8 cellular contexts compared by ENCODE assay signal in the genomic region with DNA sequence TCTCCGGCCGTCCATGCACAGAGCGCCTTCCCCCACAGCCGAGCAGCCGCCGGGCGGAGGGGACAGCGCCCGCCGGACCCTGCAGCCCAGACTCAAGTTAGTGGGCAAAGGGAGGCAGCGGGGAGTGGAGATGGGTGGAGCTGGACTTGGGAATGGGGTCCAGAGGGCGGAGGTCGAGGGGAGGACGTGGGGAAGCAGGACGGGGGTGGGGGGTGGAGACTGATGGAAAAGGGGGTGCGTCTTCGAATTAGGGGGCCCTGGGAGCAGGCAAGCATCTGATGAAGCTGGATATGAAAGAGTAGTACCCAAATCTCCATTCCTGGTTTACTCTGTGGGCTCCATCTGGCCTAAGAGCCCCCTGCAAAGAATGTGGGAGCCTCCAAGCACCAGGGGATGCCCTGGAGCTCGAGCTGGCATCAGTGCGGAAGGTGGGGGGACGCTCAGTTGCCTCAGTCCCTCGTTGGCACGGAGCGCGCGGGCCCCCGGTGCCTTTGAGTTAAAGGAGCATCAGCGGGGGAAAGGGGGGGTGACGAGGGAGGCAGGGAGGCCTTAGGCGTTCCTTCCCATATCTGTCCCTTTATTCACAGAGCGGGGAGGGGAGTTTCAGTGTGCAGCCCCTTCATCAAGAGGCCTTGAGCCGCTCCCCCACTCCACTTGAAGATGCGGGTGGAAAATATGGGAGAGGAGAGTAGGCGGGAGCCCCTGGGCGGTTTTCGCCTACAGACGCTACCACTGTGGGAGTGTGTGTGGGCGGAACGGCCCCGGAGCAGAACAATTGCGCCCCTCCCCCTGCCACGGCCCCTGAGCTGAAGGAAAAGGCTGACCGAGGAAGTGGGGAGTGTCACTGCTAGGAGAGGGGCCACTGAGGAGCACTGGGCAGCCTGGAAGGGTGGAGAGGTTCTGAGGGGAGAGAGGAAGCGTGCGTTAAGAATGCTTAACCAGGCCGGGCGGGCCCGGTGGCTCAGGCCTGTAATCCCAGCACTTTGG. TPM values are rescaled to one million over a fixed set of nuclear protein-coding genes. Genes with fewer than 3 reads are reported as not detected.
DNase-seq lines count a peak whose midpoint lies in the region; ATAC-seq and TF ChIP-seq lines count a peak whose summit lies in the region.

No MANE protein-coding gene starts in this region.

- peak overlapping the region; percentile 76 for H3K4me3 ChIP-seq in OCI-LY3 (ENCODE audit: low read length)
- peak overlapping the region; percentile 80 for H3K4me3 ChIP-seq in urinary bladder (ENCODE audit: low read depth, low read length)

- H3K27me3 ChIP-seq in OCI-LY3 (ENCODE audit: low read depth, low read length): no peaks in the 10 kb centered on the region

- H3K27me3 Mint-ChIP-seq in activated naive CD4-positive, alpha-beta T cell treated with anti-CD3 and anti-CD28 coated beads for 36 hours (ENCODE audit: low read depth): no peaks in the 10 kb centered on the region
- H3K27me3 Mint-ChIP-seq in neural crest cell (ENCODE audit: low read depth): peaks cover 3% of the 10 kb centered on the region

- ATAC-seq in HG02571 (IDR thresholded peaks at IDR 0.05; ENCODE audit: unreplicated experiment): no peak

- peaks cover 30% of the 10 kb centered on the region for H3K4me1 ChIP-seq in OCI-LY3 (ENCODE audit: low read length)
- H3K4me1 ChIP-seq in urinary bladder (ENCODE audit: insufficient read depth): no peaks in the 10 kb centered on the region

- peaks cover 35% of the 10 kb centered on the region for H3K36me3 Mint-ChIP-seq in activated naive CD4-positive, alpha-beta T cell treated with anti-CD3 and anti-CD28 coated beads for 36 hours (ENCODE audit: low read depth)
- H3K36me3 Mint-ChIP-seq in neural crest cell (ENCODE audit: low read depth): peaks cover 8% of the 10 kb centered on the region

- H2AFZ ChIP-seq in OCI-LY3 (ENCODE audit: low read depth, low read length): peak overlapping the region; percentile 26; the same call in 1 of the 2 replicates

- peak overlapping the region; percentile 58 for H3K9ac ChIP-seq in OCI-LY3 (ENCODE audit: low read length)

- DNase-seq in GM13977 (ENCODE audit: low spot score) (peak; percentile 44), foreskin melanocyte (peak; percentile 73), neural crest cell (ENCODE audit: low read depth, low spot score) (peak; percentile 67), NCI-H1694 (lab: John Stamatoyannopoulos, UW) (no peak)
- peak; percentile 52 for DNase-seq in activated naive CD4-positive, alpha-beta T cell treated with anti-CD3 and anti-CD28 coated beads for 36 hours

- CTCF ChIA-PET in activated naive CD4-positive, alpha-beta T cell treated with anti-CD3 and anti-CD28 coated beads for 36 hours (lab: Charles Lee): interaction anchor here (0.7 to 16.9 kb wide), 5 partner anchors 14 to 340 kb away, joined by 3 to 292 read pairs (median 5); a partner anchor contains a TSS

- peaks cover 65% of the 10 kb centered on the region for H3K4me1 Mint-ChIP-seq in activated naive CD4-positive, alpha-beta T cell treated with anti-CD3 and anti-CD28 coated beads for 36 hours (ENCODE audit: low read depth)
- peaks cover 77% of the 10 kb centered on the region for H3K4me1 Mint-ChIP-seq in neural crest cell

- H3K36me3 ChIP-seq in OCI-LY3 (replicated peaks; ENCODE audit: low read depth, low read length) (no peaks in the 10 kb centered on the region), urinary bladder (ENCODE audit: insufficient read depth) (no peaks in the 10 kb centered on the region)

- 0 out of 2 replicates have a peak, but pooled peaks cover under 1% of the 10 kb centered on the region for H4K20me1 ChIP-seq in OCI-LY3 (ENCODE audit: insufficient read depth, low read length)

- in situ Hi-C loops in GM13977 (cut with MboI; ENCODE audit: low pct_unique_long_range_greater_than_20kb, low sequenced_read_pairs, unreplicated experiment): no loop called here

- no peaks in the 10 kb centered on the region for H3K9me3 Mint-ChIP-seq in activated naive CD4-positive, alpha-beta T cell treated with anti-CD3 and anti-CD28 coated beads for 36 hours
- H3K9me3 Mint-ChIP-seq in neural crest cell: no peaks in the 10 kb centered on the region

- H3K27ac ChIP-seq in OCI-LY3 (ENCODE audit: low read length) (no peak overlapping the region), urinary bladder (ENCODE audit: low read depth) (peak overlapping the region; percentile 82)

- peak overlapping the region; percentile 98 for H3K4me2 ChIP-seq in OCI-LY3 (ENCODE audit: low read length)

- under 1% methylated on average over 47 of the region's 47 CpGs for WGBS in urinary bladder

- H3K4me3 Mint-ChIP-seq in activated naive CD4-positive, alpha-beta T cell treated with anti-CD3 and anti-CD28 coated beads for 36 hours: peak overlapping the region; percentile 88
- peak overlapping the region; percentile 98 for H3K4me3 Mint-ChIP-seq in neural crest cell

- no peaks in the 10 kb centered on the region for H3K9me3 ChIP-seq in OCI-LY3 (ENCODE audit: insufficient read depth, low read length)

- H3K79me2 ChIP-seq in OCI-LY3 (ENCODE audit: low read length): no peaks in the 10 kb centered on the region

- intact Hi-C loops in activated naive CD4-positive, alpha-beta T cell treated with anti-CD3 and anti-CD28 coated beads for 36 hours (cut with micrococcal nuclease): loop anchor here (5.0 kb wide), 3 partner anchors 337 to 452 kb away; a partner anchor contains a TSS

- TF ChIP-seq CTCF in GM13977 (IDR thresholded peaks at IDR 0.05; ENCODE audit: extremely low read depth, insufficient read depth, missing control alignments) (no peak), OCI-LY3 (IDR thresholded peaks at IDR 0.05; ENCODE audit: low read depth, low read length) (no peak), neural crest cell (conservative IDR thresholded peaks at IDR 0.05) (no peak)

- H3K27ac Mint-ChIP-seq in activated naive CD4-positive, alpha-beta T cell treated with anti-CD3 and anti-CD28 coated beads for 36 hours: peak overlapping the region; percentile 81
- H3K27ac Mint-ChIP-seq in neural crest cell (ENCODE audit: unreplicated experiment): peak overlapping the region; percentile 98

RNA-seq across cellular contexts. Expression of a gene that starts 0.6 kb away (rescaled TPM):
- 10 to 100 TPM; 18.4 to 19.1 TPM for total RNA-seq in activated naive CD4-positive, alpha-beta T cell treated with anti-CD3 and anti-CD28 coated beads for 36 hours
- total RNA-seq in neural crest cell (58.0 and 61.2 TPM in 2 replicates), urinary bladder (25.6 TPM)
- 39.1 TPM for polyA plus RNA-seq in urinary bladder

RNA-seq across cellular contexts. Expression of a gene that starts 11.0 kb away (rescaled TPM):
- 10 to 100 TPM; 71.3 to 72.2 TPM for total RNA-seq in activated naive CD4-positive, alpha-beta T cell treated with anti-CD3 and anti-CD28 coated beads for 36 hours
- total RNA-seq in neural crest cell (44.0 and 49.6 TPM in 2 replicates), urinary bladder (18.0 TPM)
- polyA plus RNA-seq in urinary bladder: 8.5 TPM

RNA-seq across cellular contexts. Expression of a gene that starts 21.6 kb away (rescaled TPM):
- 100 to 1,000 TPM; 188 to 193 TPM for total RNA-seq in activated naive CD4-positive, alpha-beta T cell treated with anti-CD3 and anti-CD28 coated beads for 36 hours
- total RNA-seq in neural crest cell (40.2 and 41.7 TPM in 2 replicates), urinary bladder (60.5 TPM)
- polyA plus RNA-seq in urinary bladder: 172 TPM

RNA-seq across cellular contexts. Expression of a gene that starts 38.7 kb away (rescaled TPM):
- total RNA-seq in activated naive CD4-positive, alpha-beta T cell treated with anti-CD3 and anti-CD28 coated beads for 36 hours: 1 to 10 TPM; 1.0 to 1.5 TPM
- total RNA-seq in neural crest cell (61.8 and 62.7 TPM in 2 replicates), urinary bladder (146 TPM)
- polyA plus RNA-seq in urinary bladder: 141 TPM

RNA-seq across cellular contexts. Expression of a gene that starts 39.6 kb away (rescaled TPM):
- 1 to 10 TPM; 1.4 to 1.5 TPM for total RNA-seq in activated naive CD4-positive, alpha-beta T cell treated with anti-CD3 and anti-CD28 coated beads for 36 hours
- total RNA-seq in neural crest cell (0.25 and 0.40 TPM in 2 replicates), urinary bladder (0.16 TPM)
- 0.18 TPM for polyA plus RNA-seq in urinary bladder
